Comparison of ENCODE assay signal across 8 cellular contexts in genomic region chr1:92951141-92951582, GRCh38. TPM values are rescaled to one million over a fixed set of nuclear protein-coding genes. Genes with fewer than 3 reads are reported as not detected.
A peak's percentile ranks its signal among the peaks of the same experiment; 100 is the strongest.
DNase-seq lines count a peak whose midpoint lies in the region; ATAC-seq and TF ChIP-seq lines count a peak whose summit lies in the region.

No MANE protein-coding gene starts in this region.

- H3K36me3 ChIP-seq in KMS-11 (ENCODE audit: insufficient read depth) (no peaks in the 10 kb centered on the region), ascending aorta (no peaks in the 10 kb centered on the region), muscle layer of duodenum (ENCODE audit: control insufficient read depth in 1 of 2, insufficient read depth in 2 of 2, low read length in 2 of 2) (no peaks in the 10 kb centered on the region)

- intact Hi-C loops in activated CD4-positive, alpha-beta memory T cell treated with anti-CD3 and anti-CD28 coated beads for 36 hours (cut with micrococcal nuclease), result loop anchor here (1.0 to 5.0 kb wide), 3 partner anchors 9 to 74 kb away; no protein-coding TSS in a partner anchor
- intact Hi-C loops in ascending aorta (cut with DNase I), result no loop called here

- H3K9me3 Mint-ChIP-seq in activated CD4-positive, alpha-beta memory T cell treated with anti-CD3 and anti-CD28 coated beads for 36 hours, result no peaks in the 10 kb centered on the region
- no peaks in the 10 kb centered on the region for H3K9me3 Mint-ChIP-seq in activated CD4-positive, alpha-beta memory T cell treated with anti-CD3 and anti-CD28 coated beads, Interleukin-2, amount 10 ng/mL, durations not matched to agents 7 days and 5 days
- H3K9me3 Mint-ChIP-seq in glutamatergic neuron (ENCODE audit: unreplicated experiment), result no peaks in the 10 kb centered on the region

- H3K27me3 ChIP-seq in KMS-11 (ENCODE audit: insufficient read depth, low read depth), result no peaks in the 10 kb centered on the region
- H3K27me3 ChIP-seq in ascending aorta, result no peaks in the 10 kb centered on the region
- no peaks in the 10 kb centered on the region for H3K27me3 ChIP-seq in muscle layer of duodenum (ENCODE audit: low read depth, low read length)

- H3K27ac ChIP-seq in KMS-11, result peak overlapping the region; percentile 93
- peak overlapping the region; percentile 76 to 77 for H3K27ac ChIP-seq in ascending aorta
- H3K27ac ChIP-seq in muscle layer of duodenum (ENCODE audit: low read length), result peak overlapping the region; percentile 77

- peak overlapping the region; percentile 67 for H3K4me2 ChIP-seq in KMS-11

- DNase-seq in activated CD4-positive, alpha-beta memory T cell treated with anti-CD3 and anti-CD28 coated beads for 36 hours, result peak; percentile 36
- no peak for DNase-seq in activated CD4-positive, alpha-beta memory T cell treated with anti-CD3 and anti-CD28 coated beads, Interleukin-2, amount 10 ng/mL, durations not matched to agents 7 days and 5 days
- DNase-seq in ascending aorta (ENCODE audit: low spot score in 2 of 2) (no peak), NCI-H2227 treated with DMSO at 0.1 percent for 48 hours (lab: John Stamatoyannopoulos, UW) (no peak), glutamatergic neuron (no peak)

- no peaks in the 10 kb centered on the region for H3K9me3 ChIP-seq in ascending aorta
- no peaks in the 10 kb centered on the region for H3K9me3 ChIP-seq in muscle layer of duodenum (ENCODE audit: control insufficient read depth in 1 of 2, low read length in 2 of 2)

- H3K9ac ChIP-seq in KMS-11, result peak overlapping the region; percentile 66; the same call in 1 of the 2 replicates

- peaks cover 64% of the 10 kb centered on the region for H3K79me2 ChIP-seq in KMS-11 (ENCODE audit: insufficient read depth, low read depth)

- peaks cover 36% of the 10 kb centered on the region for H3K4me1 Mint-ChIP-seq in activated CD4-positive, alpha-beta memory T cell treated with anti-CD3 and anti-CD28 coated beads for 36 hours (ENCODE audit: low read depth)
- peaks cover 18% of the 10 kb centered on the region for H3K4me1 Mint-ChIP-seq in activated CD4-positive, alpha-beta memory T cell treated with anti-CD3 and anti-CD28 coated beads, Interleukin-2, amount 10 ng/mL, durations not matched to agents 7 days and 5 days
- H3K4me1 Mint-ChIP-seq in glutamatergic neuron (ENCODE audit: low read depth, unreplicated experiment), result no peaks in the 10 kb centered on the region

- no peaks in the 10 kb centered on the region for H3K27me3 Mint-ChIP-seq in activated CD4-positive, alpha-beta memory T cell treated with anti-CD3 and anti-CD28 coated beads for 36 hours
- H3K27me3 Mint-ChIP-seq in activated CD4-positive, alpha-beta memory T cell treated with anti-CD3 and anti-CD28 coated beads, Interleukin-2, amount 10 ng/mL, durations not matched to agents 7 days and 5 days, result no peaks in the 10 kb centered on the region
- no peaks in the 10 kb centered on the region for H3K27me3 Mint-ChIP-seq in glutamatergic neuron (ENCODE audit: unreplicated experiment)

- TF ChIP-seq CTCF in KMS-11 (conservative IDR thresholded peaks at IDR 0.05; ENCODE audit: low read depth, low read length) (no peak), ascending aorta (IDR thresholded peaks at IDR 0.05) (no peak), glutamatergic neuron (IDR thresholded peaks at IDR 0.05; ENCODE audit: partially characterized antibody, unreplicated experiment) (no peak)

- H3K4me3 ChIP-seq in KMS-11 (IDR thresholded peaks at IDR 0.05; ENCODE audit: insufficient read depth, low read depth, low read length) (no peak overlapping the region), ascending aorta (no peak overlapping the region), muscle layer of duodenum (ENCODE audit: low read depth in 1 of 2, low read length in 2 of 2) (no peak overlapping the region)

- CTCF ChIA-PET in activated CD4-positive, alpha-beta memory T cell treated with anti-CD3 and anti-CD28 coated beads for 36 hours (lab: Charles Lee), result interaction anchor here (1.1 to 2.7 kb wide), 5 partner anchors 9 to 92 kb away, joined by 3 to 17 read pairs (median 12); partner anchors contain the start of gene DIPK1A
- CTCF ChIA-PET in activated CD4-positive, alpha-beta memory T cell treated with anti-CD3 and anti-CD28 coated beads, Interleukin-2, amount 10 ng/mL, durations not matched to agents 7 days and 5 days (lab: Charles Lee), result interaction anchor here (0.8 to 7.4 kb wide), 6 partner anchors 9 to 119 kb away, joined by 3 to 63 read pairs (median 7); partner anchors contain the start of genes DIPK1A and RPL5

- H3K36me3 Mint-ChIP-seq in activated CD4-positive, alpha-beta memory T cell treated with anti-CD3 and anti-CD28 coated beads for 36 hours, result no peaks in the 10 kb centered on the region
- no peaks in the 10 kb centered on the region for H3K36me3 Mint-ChIP-seq in activated CD4-positive, alpha-beta memory T cell treated with anti-CD3 and anti-CD28 coated beads, Interleukin-2, amount 10 ng/mL, durations not matched to agents 7 days and 5 days (ENCODE audit: low read depth)
- no peaks in the 10 kb centered on the region for H3K36me3 Mint-ChIP-seq in glutamatergic neuron (ENCODE audit: unreplicated experiment)

- peaks cover 68% of the 10 kb centered on the region for H3K4me1 ChIP-seq in KMS-11 (ENCODE audit: low read depth, poor library complexity, severe bottlenecking)
- H3K4me1 ChIP-seq in ascending aorta, result peaks cover 0 to 12% of the 10 kb centered on the region in 2 donors
- H3K4me1 ChIP-seq in muscle layer of duodenum (ENCODE audit: control insufficient read depth in 1 of 2, insufficient read depth in 2 of 2, low read length in 2 of 2), result peaks cover 8 to 9% of the 10 kb centered on the region in 2 donors

- no peaks in the 10 kb centered on the region for H4K20me1 ChIP-seq in KMS-11 (ENCODE audit: insufficient read depth)

- peak; percentile 59 for ATAC-seq in GM21619 (IDR thresholded peaks at IDR 0.05; ENCODE audit: unreplicated experiment)

- H3K4me3 Mint-ChIP-seq in activated CD4-positive, alpha-beta memory T cell treated with anti-CD3 and anti-CD28 coated beads for 36 hours, result no peak overlapping the region
- no peak overlapping the region for H3K4me3 Mint-ChIP-seq in activated CD4-positive, alpha-beta memory T cell treated with anti-CD3 and anti-CD28 coated beads, Interleukin-2, amount 10 ng/mL, durations not matched to agents 7 days and 5 days
- H3K4me3 Mint-ChIP-seq in glutamatergic neuron (ENCODE audit: unreplicated experiment), result no peak overlapping the region

- no peak overlapping the region for H2AFZ ChIP-seq in KMS-11 (ENCODE audit: low read depth)

- POLR2A ChIA-PET in activated CD4-positive, alpha-beta memory T cell treated with anti-CD3 and anti-CD28 coated beads for 36 hours (lab: Charles Lee), result interaction anchor here (1.3 to 1.4 kb wide), 2 partner anchors 10 to 11 kb away, joined by 5 to 6 read pairs; partner anchors contain the start of gene DIPK1A
- POLR2A ChIA-PET in activated CD4-positive, alpha-beta memory T cell treated with anti-CD3 and anti-CD28 coated beads, Interleukin-2, amount 10 ng/mL, durations not matched to agents 7 days and 5 days (lab: Charles Lee), result interaction anchor here (0.7 to 6.9 kb wide), 4 partner anchors 10 to 128 kb away, joined by 3 to 59 read pairs (median 8); partner anchors contain the start of genes DIPK1A and MTF2

- no peak overlapping the region for H3K27ac Mint-ChIP-seq in activated CD4-positive, alpha-beta memory T cell treated with anti-CD3 and anti-CD28 coated beads for 36 hours
- H3K27ac Mint-ChIP-seq in activated CD4-positive, alpha-beta memory T cell treated with anti-CD3 and anti-CD28 coated beads, Interleukin-2, amount 10 ng/mL, durations not matched to agents 7 days and 5 days, result no peak overlapping the region
- H3K27ac Mint-ChIP-seq in glutamatergic neuron (ENCODE audit: unreplicated experiment), result no peak overlapping the region

RNA-seq across cellular contexts. Expression of gene DIPK1A, which starts 10.1 kb away (rescaled TPM):
- 1 to 10 TPM; 8.2 to 8.7 TPM for total RNA-seq in activated CD4-positive, alpha-beta memory T cell treated with anti-CD3 and anti-CD28 coated beads for 36 hours
- 10 to 100 TPM; 12.7 to 17.2 TPM for total RNA-seq in activated CD4-positive, alpha-beta memory T cell treated with anti-CD3 and anti-CD28 coated beads, Interleukin-2, amount 10 ng/mL, durations not matched to agents 7 days and 5 days
- 7.0 TPM for total RNA-seq in ascending aorta
- total RNA-seq in glutamatergic neuron (ENCODE audit: unreplicated experiment), result 7.2 TPM
